ENCODE assay signal across 1 cellular context in genomic region chr11:62245271-62245753, GRCh38.
TF ChIP-seq lines count a peak whose summit lies in the region.

No MANE protein-coding gene starts in this region.

TF ChIP-seq in HepG2, 621 proteins besides CTCF, POLR2A, EP300 and RAD21 (continued from another document and continues in another):
- TF ChIP-seq CSRNP2 (CRISPR knock-in tag; conservative IDR thresholded peaks at IDR 0.05; ENCODE audit: low read depth), result no peak
- no peak for TF ChIP-seq AHDC1 (CRISPR knock-in tag; IDR thresholded peaks at IDR 0.05; ENCODE audit: borderline replicate concordance)
- TF ChIP-seq GRHL1 (CRISPR knock-in tag; conservative IDR thresholded peaks at IDR 0.05), result no peak
- no peak for TF ChIP-seq ZMAT5 (CRISPR knock-in tag; IDR thresholded peaks at IDR 0.05; ENCODE audit: borderline replicate concordance, low read depth)
- no peak for TF ChIP-seq ZNF513 (CRISPR knock-in tag; conservative IDR thresholded peaks at IDR 0.05)
- TF ChIP-seq IKZF4 (CRISPR knock-in tag; IDR thresholded peaks at IDR 0.05; ENCODE audit: borderline replicate concordance, low read depth, not compliant biosample characterization), result no peak
- no peak for TF ChIP-seq RNF219 (CRISPR knock-in tag; IDR thresholded peaks at IDR 0.05)
- TF ChIP-seq ZNF292 (CRISPR knock-in tag; IDR thresholded peaks at IDR 0.05; ENCODE audit: borderline replicate concordance, low read depth), result no peak
- TF ChIP-seq FOXO4 (CRISPR knock-in tag; conservative IDR thresholded peaks at IDR 0.05), result no peak
- TF ChIP-seq TFDP2 (CRISPR knock-in tag; IDR thresholded peaks at IDR 0.05), result no peak
- no peak for TF ChIP-seq ZNF160 (CRISPR knock-in tag; IDR thresholded peaks at IDR 0.05)
- no peak for TF ChIP-seq MXD3 (CRISPR knock-in tag; IDR thresholded peaks at IDR 0.05)
- no peak for TF ChIP-seq DDIT3 (CRISPR knock-in tag; IDR thresholded peaks at IDR 0.05)
- no peak for TF ChIP-seq ZNF564 (CRISPR knock-in tag; IDR thresholded peaks at IDR 0.05)
- no peak for TF ChIP-seq PRDM15 (CRISPR knock-in tag; IDR thresholded peaks at IDR 0.05)
- no peak for TF ChIP-seq SNRNP70 (IDR thresholded peaks at IDR 0.05; ENCODE audit: low read depth, low read length)
- no peak for TF ChIP-seq SPEN (CRISPR knock-in tag; IDR thresholded peaks at IDR 0.05; ENCODE audit: low read depth)
- TF ChIP-seq ZFP36L2 (CRISPR knock-in tag; IDR thresholded peaks at IDR 0.05), result no peak
- 0 out of 2 replicates have a peak, but pooled peaks have one; percentile 50 for TF ChIP-seq MTERF4 (CRISPR knock-in tag; IDR thresholded peaks at IDR 0.05)
- no peak for TF ChIP-seq HMG20B (CRISPR knock-in tag; conservative IDR thresholded peaks at IDR 0.05)
- TF ChIP-seq ZNF607 (CRISPR knock-in tag; IDR thresholded peaks at IDR 0.05; ENCODE audit: borderline replicate concordance), result peak; percentile 80; the same call in 1 of the 2 replicates
- TF ChIP-seq CSRNP1 (CRISPR knock-in tag; IDR thresholded peaks at IDR 0.05), result no peak
- TF ChIP-seq TRIM24 (CRISPR knock-in tag; IDR thresholded peaks at IDR 0.05), result no peak
- no peak for TF ChIP-seq NFE2 (CRISPR knock-in tag; IDR thresholded peaks at IDR 0.05)
